ENCODE assay signal across 17 cellular contexts in genomic region chr3:134252766-134253165, GRCh38. TPM values are rescaled to one million over a fixed set of nuclear protein-coding genes. Genes with fewer than 3 reads are reported as not detected.
A peak's percentile ranks its signal among the peaks of the same experiment; 100 is the strongest.
DNase-seq lines count a peak whose midpoint lies in the region; ATAC-seq, FAIRE-seq and TF ChIP-seq lines count a peak whose summit lies in the region.
"Had no signal": no experiment of that assay in that cellular context is flagged by ENCODE, and none has a peak within 500 bp of the region (broad histone marks: within the 10 kb centered on the region; RNA-seq: fewer than 3 reads in every experiment).

No MANE protein-coding gene starts in this region.

- peak overlapping the region; percentile 2 for H2BK120ac ChIP-seq in H1 (replicated peaks; ENCODE audit: low read depth, low read length)

- H3K14ac ChIP-seq in H1 (ENCODE audit: insufficient read length), result no peak overlapping the region

- H3K23ac ChIP-seq in H1 (ENCODE audit: insufficient read length), result no peak overlapping the region

- H3K4me2 ChIP-seq in HepG2 (ENCODE audit: low read depth, low read length), result peak overlapping the region; percentile 70
- peak overlapping the region in 1 of 2 experiments; percentile 49; a peak in 1 of 4 replicates for H3K4me2 ChIP-seq in H1 (ENCODE audit: insufficient read depth in 1 of 2, low read depth in 2 of 2, low read length in 2 of 2)

- peak overlapping the region; percentile 80 to 95 (median 87) for H3K4me3 Mint-ChIP-seq in nephron
- H3K4me3 Mint-ChIP-seq: activated CD4-positive, alpha-beta memory T cell treated with anti-CD3 and anti-CD28 coated beads, Interleukin-2, amount 10 ng/mL, durations not matched to agents 7 days and 5 days had no signal

- H3K36me3 Mint-ChIP-seq in nephron (ENCODE audit: low read depth), result no peaks in the 10 kb centered on the region

- H3K27me3 Mint-ChIP-seq in nephron (ENCODE audit: low read depth), result no peaks in the 10 kb centered on the region
- H3K27me3 Mint-ChIP-seq: effector memory CD8-positive, alpha-beta T cell had no signal

- no peak for TF ChIP-seq EP300 in HepG2 (IDR thresholded peaks at IDR 0.05; ENCODE audit: low read depth in 2 of 2, low read length in 2 of 2)
- TF ChIP-seq EP300 in HepG2 (CRISPR knock-in tag; IDR thresholded peaks at IDR 0.05; ENCODE audit: borderline replicate concordance), result no peak
- TF ChIP-seq EP300 in H1 (IDR thresholded peaks at IDR 0.05; ENCODE audit: borderline replicate concordance in 1 of 2, low read depth in 2 of 2, low read length in 2 of 2), result no peak

- H3K4ac ChIP-seq in H1 (replicated peaks; ENCODE audit: insufficient read length, low read depth, low read length), result no peak overlapping the region

- H3K79me2 ChIP-seq in HepG2 (ENCODE audit: insufficient read depth, low read length) (peaks cover 23% of the 10 kb centered on the region), H1 (ENCODE audit: control insufficient read depth in 1 of 2, insufficient read depth in 2 of 2, low read length in 2 of 2) (peaks cover 8 to 24% of the 10 kb centered on the region in 2 experiments)

- H3K27ac ChIP-seq in HepG2 (ENCODE audit: extremely low read length, insufficient read depth, low read length), result no peak overlapping the region
- no peak overlapping the region for H3K27ac ChIP-seq in right lobe of liver
- H3K27ac ChIP-seq in H1 (ENCODE audit: low read depth, low read length), result no peak overlapping the region

- H3K27ac Mint-ChIP-seq in nephron, result peak overlapping the region in 2 of 3 experiments; percentile 46 to 82
- H3K27ac Mint-ChIP-seq: activated CD4-positive, alpha-beta memory T cell treated with anti-CD3 and anti-CD28 coated beads, Interleukin-2, amount 10 ng/mL, durations not matched to agents 7 days and 5 days; effector memory CD8-positive, alpha-beta T cell had no signal

- H4K20me1 ChIP-seq in HepG2 (ENCODE audit: insufficient read depth, low read length), result peaks cover 4% of the 10 kb centered on the region
- no peaks in the 10 kb centered on the region for H4K20me1 ChIP-seq in H1 (replicated peaks in 1 of 2; ENCODE audit: control insufficient read depth in 1 of 2, insufficient read depth in 2 of 2, low read length in 2 of 2)

- FAIRE-seq in HepG2 (lab: Jason Lieb, UNC), result no peak
- no peak for FAIRE-seq in H1 (lab: Jason Lieb, UNC)
- FAIRE-seq: D721Med, small intestine had no signal

- H3K18ac ChIP-seq in H1 (ENCODE audit: extremely low read depth, low read length), result no peak overlapping the region

- H4K91ac ChIP-seq in H1 (replicated peaks; ENCODE audit: insufficient read length, low read length), result peak overlapping the region; percentile 45

- peaks cover 3% of the 10 kb centered on the region for H3K23me2 ChIP-seq in H1 (ENCODE audit: low read depth, low read length)

- POLR2A ChIA-PET in HepG2 (lab: Yijun Ruan, JAX) (interaction anchor here (1.5 kb wide), 1 partner anchor 9 kb away, joined by 6 read pairs; no protein-coding TSS in a partner anchor), H1 (lab: Charles Lee; ENCODE audit: partially characterized antibody) (interaction anchor here (0.7 to 2.6 kb wide), 9 partner anchors 9 to 232 kb away, joined by 3 to 12 read pairs (median 5); partner anchors contain the start of gene AMOTL2)

- ATAC-seq in HepG2 (no peak), right lobe of liver (no peak), GM19452 (IDR thresholded peaks at IDR 0.05; ENCODE audit: unreplicated experiment) (no peak), GM18520 (IDR thresholded peaks at IDR 0.05; ENCODE audit: unreplicated experiment) (no peak)
- ATAC-seq: effector memory CD8-positive, alpha-beta T cell; stimulated activated naive B cell treated with anti-CD40 and anti-IgM and Interleukin-4, amounts not matched to agents 10 μg/mL and 1 μg/mL and 100 μg/mL, for 72 hours had no signal

- TF ChIP-seq CTCF in HepG2 (CRISPR knock-in tag; IDR thresholded peaks at IDR 0.05) (no peak), right lobe of liver (IDR thresholded peaks at IDR 0.05) (no peak), H1 (IDR thresholded peaks at IDR 0.05; ENCODE audit: control extremely low read depth in 1 of 3, insufficient read depth in 1 of 3, low read depth in 1 of 3, low read length in 3 of 3) (no peak), nephron (IDR thresholded peaks at IDR 0.05; ENCODE audit: unreplicated experiment in 3 of 3) (no peak)

- TF ChIP-seq POLR2A in HepG2 (IDR thresholded peaks at IDR 0.05; ENCODE audit: insufficient read depth in 1 of 2, low read depth in 2 of 2, low read length in 2 of 2) (no peak), right lobe of liver (IDR thresholded peaks at IDR 0.05) (no peak), H1 (IDR thresholded peaks at IDR 0.05; ENCODE audit: control extremely low read depth in 1 of 2, low read depth in 2 of 2, low read length in 2 of 2) (no peak)

- no peak overlapping the region for H3K56ac ChIP-seq in H1 (replicated peaks; ENCODE audit: insufficient read length, low read depth, low read length)

- in situ Hi-C loops in HepG2 (cut with HindIII; ENCODE audit: extremely low pct_ligation_motif_present, low pct_unique_long_range_greater_than_20kb), result no loop called here

- 46% methylated on average over 7 of the region's 7 CpGs for WGBS in HepG2 (ENCODE audit: low lambda C conversion rate)
- WGBS in right lobe of liver (ENCODE audit: insufficient coverage, low coverage, low lambda C conversion rate, missing lambda C conversion rate), result 76% methylated on average over 6 of the region's 7 CpGs
- WGBS in H1 (ENCODE audit: extremely low coverage in 1 of 2, insufficient coverage in 1 of 2, insufficient read length in 1 of 2, insufficient replicate concordance in 2 of 2, low coverage in 1 of 2, low lambda C conversion rate in 2 of 2, missing lambda C conversion rate in 1 of 2), 2 experiments, result 76% methylated on average over 7 of the region's 7 CpGs; no CpG with 5 or more reads in 1 of the 2 experiments

- H2BK12ac ChIP-seq in H1 (ENCODE audit: low read depth, low read length), result peak overlapping the region; percentile 97

- no peak overlapping the region for H2BK15ac ChIP-seq in H1 (ENCODE audit: low read length)

- peaks cover 46% of the 10 kb centered on the region for H3K4me1 Mint-ChIP-seq in nephron

- peak overlapping the region; percentile 90 for H2BK20ac ChIP-seq in H1 (ENCODE audit: low read length)

- no TSS peak for BruUV-seq in HepG2 (replicated peaks; lab: Mats Ljungman, UMichigan)

- CTCF ChIA-PET in HepG2 (lab: Yijun Ruan, JAX; ENCODE audit: low intra/inter-chr PET ratio, low total read pairs) (no interaction called here), H1 (lab: Charles Lee; ENCODE audit: partially characterized antibody) (interaction anchor here (1.3 to 1.7 kb wide), 4 partner anchors 8 to 56 kb away, joined by 3 to 8 read pairs (median 5); no protein-coding TSS in a partner anchor)

- intact Hi-C loops in HepG2 (cut with micrococcal nuclease; ENCODE audit: unreplicated experiment) (loop anchor here (5.0 kb wide), 1 partner anchor 45 kb away; no protein-coding TSS in a partner anchor), right lobe of liver (cut with DNase I) (no loop called here)

- H4K5ac ChIP-seq in H1 (ENCODE audit: insufficient read length, low read depth, low read length), result no peak overlapping the region

- no peaks in the 10 kb centered on the region for H3K9me3 ChIP-seq in HepG2 (ENCODE audit: low read length)
- no peaks in the 10 kb centered on the region for H3K9me3 ChIP-seq in right lobe of liver
- H3K9me3 ChIP-seq in H1 (ENCODE audit: insufficient read depth in 2 of 2, low read depth in 1 of 2, low read length in 1 of 2), result no peaks in the 10 kb centered on the region

- H2AK5ac ChIP-seq in H1 (ENCODE audit: low read depth, low read length), result peak overlapping the region; percentile 60; the same call in 1 of the 2 replicates

- DNase-seq in HepG2 (ENCODE audit: low spot score), result no peak
- no peak for DNase-seq in right lobe of liver
- DNase-seq in H1 (ENCODE audit: low read depth in 1 of 2, low spot score in 2 of 2), result no peak
- no peak for DNase-seq in NCI-H1694 (lab: John Stamatoyannopoulos, UW)
- no peak for DNase-seq in SW 1271 (lab: John Stamatoyannopoulos, UW)
- DNase-seq: activated CD4-positive, alpha-beta memory T cell treated with anti-CD3 and anti-CD28 coated beads, Interleukin-2, amount 10 ng/mL, durations not matched to agents 7 days and 5 days; activated T-cell treated with anti-CD3 and anti-CD28 coated beads, Interleukin-2, amount 50 U/mL, for 48 hours; effector memory CD8-positive, alpha-beta T cell; GDM1; NCI-H1105; OCI-M1; small intestine; stimulated activated naive B cell treated with anti-CD40 and anti-IgM and Interleukin-4, amounts not matched to agents 10 μg/mL and 1 μg/mL and 100 μg/mL, for 72 hours had no signal

- H3K9ac ChIP-seq in HepG2 (ENCODE audit: insufficient read depth, low read depth, low read length) (no peak overlapping the region), H1 (replicated peaks in 1 of 4; ENCODE audit: extremely low read depth in 1 of 4, low read depth in 3 of 4, low read length in 3 of 4) (no peak overlapping the region)

- no peak overlapping the region for H3K4me3 ChIP-seq in HepG2 (replicated peaks in 1 of 3; ENCODE audit: insufficient read depth in 1 of 3, low read depth in 2 of 3, low read length in 3 of 3)
- no peak overlapping the region for H3K4me3 ChIP-seq in right lobe of liver
- no peak overlapping the region for H3K4me3 ChIP-seq in H1 (ENCODE audit: extremely low read depth in 1 of 4, insufficient read depth in 2 of 4, low read depth in 3 of 4, low read length in 4 of 4)

- 0 out of 5 replicates have a peak, but pooled peaks cover 0 to 3% of the 10 kb centered on the region in 2 experiments for H3K27me3 ChIP-seq in HepG2 (ENCODE audit: control insufficient read depth in 1 of 2, insufficient read depth in 2 of 2, low read length in 2 of 2)
- no peaks in the 10 kb centered on the region for H3K27me3 ChIP-seq in right lobe of liver
- H3K27me3 ChIP-seq in H1 (replicated peaks in 1 of 4; ENCODE audit: control insufficient read depth in 3 of 4, extremely low read depth in 1 of 4, insufficient read depth in 3 of 4, low read length in 3 of 4), result no peaks in the 10 kb centered on the region

- H3K36me3 ChIP-seq in HepG2 (replicated peaks in 1 of 2; ENCODE audit: control insufficient read depth in 1 of 2, insufficient read depth in 2 of 2, low read length in 2 of 2) (no peaks in the 10 kb centered on the region), right lobe of liver (no peaks in the 10 kb centered on the region), H1 (ENCODE audit: control insufficient read depth in 2 of 4, insufficient read depth in 4 of 4, low read length in 3 of 4) (no peaks in the 10 kb centered on the region)

- no peak overlapping the region for H4K8ac ChIP-seq in H1 (ENCODE audit: extremely low read depth, insufficient read depth, low read length)

- peak overlapping the region; percentile 64 for H2BK5ac ChIP-seq in H1 (ENCODE audit: low read depth, low read length)

- H3K4me1 ChIP-seq in HepG2 (ENCODE audit: insufficient read depth, low read length) (peaks cover 44% of the 10 kb centered on the region), right lobe of liver (peaks cover 0 to 7% (median 0%) of the 10 kb centered on the region in 4 donors), H1 (replicated peaks in 1 of 4; ENCODE audit: control insufficient read depth in 3 of 4, insufficient read depth in 4 of 4, low read length in 3 of 4) (peaks cover 5 to 20% (median 13%) of the 10 kb centered on the region in 4 experiments)

- TF ChIP-seq RAD21 in HepG2 (CRISPR knock-in tag; IDR thresholded peaks at IDR 0.05) (no peak), H1 (IDR thresholded peaks at IDR 0.05 in 1 of 2, conservative IDR thresholded peaks at IDR 0.05 in 1 of 2; ENCODE audit: low read depth in 2 of 2, low read length in 2 of 2) (no peak)

- H3K9me3 Mint-ChIP-seq in nephron, result no peaks in the 10 kb centered on the region
- H3K9me3 Mint-ChIP-seq: activated CD4-positive, alpha-beta memory T cell treated with anti-CD3 and anti-CD28 coated beads, Interleukin-2, amount 10 ng/mL, durations not matched to agents 7 days and 5 days; effector memory CD8-positive, alpha-beta T cell; stimulated activated naive B cell treated with anti-CD40 and anti-IgM and Interleukin-4, amounts not matched to agents 10 μg/mL and 1 μg/mL and 100 μg/mL, for 72 hours had no signal

- peaks cover under 1% of the 10 kb centered on the region; the same call in 1 of the 2 replicates for H3K79me1 ChIP-seq in H1 (ENCODE audit: low read depth, low read length)

- H2AFZ ChIP-seq in HepG2 (ENCODE audit: low read length), result no peak overlapping the region
- H2AFZ ChIP-seq in H1 (ENCODE audit: low read length), result no peak overlapping the region

RNA-seq across cellular contexts. Expression of gene RYK, which starts 2.1 kb away (rescaled TPM):
- total RNA-seq in HepG2 (2016; rRNA removed; fragmentation: Illumina TruSeq; extraction: Trizol) (58.7 and 66.2 TPM in 2 replicates), right lobe of liver (10 to 100 TPM; 15.9 to 28.5 (median 17.9) TPM)
- 78.1 and 78.2 TPM in 2 replicates for total RNA-seq in HepG2 (2016; cell fraction: cytosol; rRNA removed; fragmentation: Illumina TruSeq; extraction: Trizol; ENCODE audit: low read depth)
- total RNA-seq in HepG2 (2016; cell fraction: insoluble cytoplasmic fraction; rRNA removed; fragmentation: Illumina TruSeq; extraction: Trizol), result 52.1 and 70.0 TPM in 2 replicates
- 77.4 and 91.4 TPM in 2 replicates for total RNA-seq in HepG2 (2016; cell fraction: membrane; rRNA removed; fragmentation: Illumina TruSeq; extraction: Trizol)
- total RNA-seq in HepG2 (2016; cell fraction: nucleus; rRNA removed; fragmentation: Illumina TruSeq; extraction: Trizol), result 66.9 and 80.4 TPM in 2 replicates
- polyA plus RNA-seq in HepG2 (2011; rRNA removed) (30.8 and 35.0 TPM in 2 replicates), H1 (2011; rRNA removed) (22.0 and 30.5 TPM in 2 replicates)
- 16.0 and 20.5 TPM in 2 replicates for polyA plus RNA-seq in HepG2 (2011; cell fraction: cytosol; rRNA removed)
- 30.8 and 37.4 TPM in 2 replicates for polyA plus RNA-seq in HepG2 (2011; cell fraction: nucleus; rRNA removed)
- polyA plus RNA-seq in HepG2 (2012), result 29.3 and 30.2 TPM in 2 replicates
- polyA plus RNA-seq in HepG2 (2016; cell fraction: cytosol; fragmentation: Illumina TruSeq; extraction: Trizol; ENCODE audit: low read depth), result 19.2 and 19.8 TPM in 2 replicates
- polyA plus RNA-seq in HepG2 (2016; cell fraction: insoluble cytoplasmic fraction; fragmentation: Illumina TruSeq; extraction: Trizol; ENCODE audit: low read depth), result 56.6 and 58.1 TPM in 2 replicates
- 49.6 and 56.3 TPM in 2 replicates for polyA plus RNA-seq in HepG2 (2016; cell fraction: membrane; fragmentation: Illumina TruSeq; extraction: Trizol; ENCODE audit: low read depth)
- 75.7 and 79.3 TPM in 2 replicates for polyA plus RNA-seq in HepG2 (2016; cell fraction: nucleus; fragmentation: Illumina TruSeq; extraction: Trizol; ENCODE audit: insufficient read depth, low read depth)
- 40.1 and 68.9 TPM in 2 replicates for polyA minus RNA-seq in HepG2 (2011; rRNA and poly(A)+ RNA removed; ENCODE audit: low replicate concordance)
- polyA minus RNA-seq in HepG2 (2011; cell fraction: cytosol; rRNA and poly(A)+ RNA removed), result 17.1 and 17.7 TPM in 2 replicates
- polyA minus RNA-seq in HepG2 (2011; cell fraction: nucleus; rRNA and poly(A)+ RNA removed), result 93.1 and 104 TPM in 2 replicates
- 63.8 and 66.9 TPM in 2 replicates for total RNA-seq in H1 (2021; fragmentation: NEBNext Ultra II Directional; extraction: Animal tissue kit (Norgen Biotek cat#: 25700))
- polyA plus RNA-seq in H1 (2011; cell fraction: cytosol; rRNA removed), result 32.4 TPM
- polyA plus RNA-seq in H1 (2011; cell fraction: nucleus; rRNA removed), result 58.9 TPM
- polyA plus RNA-seq in H1 (2012, experiment 1 of 2), result 31.9 to 56.8 TPM (median 40.2 TPM) in 4 replicates
- 6.5 TPM for polyA plus RNA-seq in H1 (2012, experiment 2 of 2)
- 84.7 TPM for polyA plus RNA-seq in H1 (2013, experiment 1 of 2)
- polyA plus RNA-seq in H1 (2013, experiment 2 of 2), result 87.1 TPM
- polyA minus RNA-seq in H1 (2011; rRNA and poly(A)+ RNA removed), result 71.7 and 103 TPM in 2 replicates
- polyA minus RNA-seq in H1 (2011; cell fraction: cytosol; rRNA and poly(A)+ RNA removed), result 21.0 TPM
- polyA minus RNA-seq in H1 (2011; cell fraction: nucleus; rRNA and poly(A)+ RNA removed), result 79.4 TPM
